In the genomic region with DNA sequence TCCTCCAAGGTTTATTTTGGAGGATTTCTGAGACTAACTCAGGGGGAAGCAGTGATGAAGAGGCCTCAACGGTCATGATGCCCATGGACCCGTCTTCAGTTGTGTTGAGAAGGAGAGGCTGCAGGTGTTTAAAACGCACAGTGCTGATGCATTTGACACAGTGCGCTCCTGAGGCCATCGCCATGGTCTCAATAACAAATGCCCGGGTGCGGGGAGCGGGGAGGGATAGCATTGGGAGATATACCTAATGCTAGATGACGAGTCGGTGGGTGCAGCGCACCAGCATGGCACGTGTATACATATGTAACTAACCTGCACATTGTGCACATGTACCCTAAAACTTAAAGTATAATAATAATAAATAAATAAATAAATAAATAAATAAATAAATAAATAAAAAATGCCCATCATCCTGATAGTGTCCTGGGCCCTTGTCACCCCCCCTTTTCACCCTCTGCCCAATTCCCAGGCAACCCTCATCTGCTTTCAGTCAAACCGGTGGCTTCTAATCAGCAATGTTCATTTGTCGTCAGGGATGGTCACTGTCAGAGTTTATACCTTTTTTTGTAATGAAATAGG, we compare ENCODE assay signal across 1 cellular context.
TF ChIP-seq lines count a peak whose summit lies in the region.

No MANE protein-coding gene starts in this region.

TF ChIP-seq in HEK293, 187 proteins besides CTCF, POLR2A, EP300 and RAD21 (continued from another document):
- TF ChIP-seq ZNF518A (tag by site-specific recombination; conservative IDR thresholded peaks at IDR 0.05; ENCODE audit: low read depth) (peak; percentile 81), ZNF274 (IDR thresholded peaks at IDR 0.05; ENCODE audit: low read length) (no peak), ZNF274 (tag by site-specific recombination; IDR thresholded peaks at IDR 0.05; ENCODE audit: borderline replicate concordance) (no peak), ZBTB17 (tag by site-specific recombination; IDR thresholded peaks at IDR 0.05) (no peak), ZNF701 (tag by site-specific recombination; IDR thresholded peaks at IDR 0.05) (no peak), SALL2 (tag by site-specific recombination; IDR thresholded peaks at IDR 0.05; ENCODE audit: borderline replicate concordance) (no peak), ZBTB8A (tag by site-specific recombination; IDR thresholded peaks at IDR 0.05) (0 out of 2 replicates have a peak, but pooled peaks have one; percentile 34), ZNF140 (tag by site-specific recombination; IDR thresholded peaks at IDR 0.05) (peak; percentile 53; the same call in 1 of the 2 replicates), TCF7L2 (IDR thresholded peaks at IDR 0.05; ENCODE audit: borderline replicate concordance, low read depth, low read length) (no peak), ZNF658 (tag by site-specific recombination; IDR thresholded peaks at IDR 0.05) (no peak), GLI4 (tag by site-specific recombination; IDR thresholded peaks at IDR 0.05) (no peak), YY2 (tag by site-specific recombination; IDR thresholded peaks at IDR 0.05) (no peak), ZNF555 (tag by site-specific recombination; conservative IDR thresholded peaks at IDR 0.05) (peak; percentile 63)
